In the genomic region with DNA sequence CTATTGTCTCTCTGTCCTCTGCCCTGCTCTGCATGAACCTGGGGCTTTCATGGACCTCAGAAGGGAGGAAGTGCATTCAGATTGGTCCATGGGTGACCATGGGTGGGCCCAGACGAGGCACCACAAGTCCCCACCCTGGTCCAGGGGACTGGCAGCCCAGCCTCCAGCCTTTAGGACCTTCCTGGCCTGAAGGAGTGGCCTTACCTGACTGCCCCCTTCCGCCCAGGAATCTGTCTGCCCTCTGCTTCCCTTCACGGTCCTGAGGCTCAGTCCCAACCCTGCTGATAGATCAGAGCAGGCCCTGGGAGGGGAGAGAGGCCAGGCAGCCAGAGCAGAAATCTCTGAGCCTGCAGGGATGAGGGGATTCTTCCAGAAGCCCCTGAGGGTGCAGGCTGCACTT, we compare ENCODE assay signal across 15 cellular contexts.
DNase-seq lines count a peak whose midpoint lies in the region; ATAC-seq and TF ChIP-seq lines count a peak whose summit lies in the region.
"Had no signal": no experiment of that assay in that cellular context is flagged by ENCODE, and none has a peak within 500 bp of the region (broad histone marks: within the 10 kb centered on the region; RNA-seq: fewer than 3 reads in every experiment).

No MANE protein-coding gene starts in this region.

- no peaks in the 10 kb centered on the region for H3K4me1 ChIP-seq in upper lobe of left lung
- H3K4me1 ChIP-seq: BLaER1 had no signal

- ATAC-seq in left ventricle myocardium superior (no peak), omental fat pad (ENCODE audit: low FRiP score) (peak; percentile 28), upper lobe of left lung (ENCODE audit: low FRiP score in 2 of 2) (peak; percentile 36 to 70), HG03039 (IDR thresholded peaks at IDR 0.05; ENCODE audit: unreplicated experiment) (no peak)
- ATAC-seq: CD8-positive, alpha-beta T cell; GM12878 had no signal

- H3K27me3 ChIP-seq in upper lobe of left lung = no peaks in the 10 kb centered on the region
- H3K27me3 ChIP-seq: BLaER1 had no signal

- no peaks in the 10 kb centered on the region for H3K9me3 ChIP-seq in upper lobe of left lung

- no peak overlapping the region for H3K27ac ChIP-seq in upper lobe of left lung
- H3K27ac ChIP-seq: BLaER1 had no signal

- WGBS in upper lobe of left lung, 2 donors = 71 to 77% methylated on average over 2 to 3 of the region's 3 CpGs

- DNase-seq in cardiac septum (ENCODE audit: low spot score) (peak; percentile 26), left ventricle myocardium superior (no peak), omental fat pad (ENCODE audit: low spot score) (no peak), upper lobe of left lung (no peak), hepatic stellate cell (ENCODE audit: low spot score) (no peak), MV-4-11 (lab: John Stamatoyannopoulos, UW) (no peak)
- DNase-seq: 8988T; Calu3; CD8-positive, alpha-beta T cell; DMS79 treated with DMSO at 0.1 percent for 48 hours; GOT3; H9 had no signal

- intact Hi-C loops in cardiac septum (cut with DNase I) (no loop called here), left ventricle myocardium superior (cut with micrococcal nuclease) (no loop called here)

- TF ChIP-seq CTCF in omental fat pad (IDR thresholded peaks at IDR 0.05) (no peak), upper lobe of left lung (IDR thresholded peaks at IDR 0.05) (no peak)

- H3K4me3 ChIP-seq in upper lobe of left lung = no peak overlapping the region
- H3K4me3 ChIP-seq: BLaER1, GM12878 had no signal

- TF ChIP-seq EP300 in upper lobe of left lung (IDR thresholded peaks at IDR 0.05) = no peak

- H3K36me3 ChIP-seq in upper lobe of left lung = no peaks in the 10 kb centered on the region
- H3K36me3 ChIP-seq: BLaER1 had no signal

- TF ChIP-seq POLR2A in upper lobe of left lung (IDR thresholded peaks at IDR 0.05) = no peak

Comparison
In these comparisons a context has a peak if more than half of its experiments do, and no peak if none do; other contexts are left out.
1. ATAC-seq: peak in omental fat pad (single experiment) and upper lobe of left lung (2 of 2); none in left ventricle myocardium superior (single experiment) and HG03039 (single experiment).